In the genomic region with DNA sequence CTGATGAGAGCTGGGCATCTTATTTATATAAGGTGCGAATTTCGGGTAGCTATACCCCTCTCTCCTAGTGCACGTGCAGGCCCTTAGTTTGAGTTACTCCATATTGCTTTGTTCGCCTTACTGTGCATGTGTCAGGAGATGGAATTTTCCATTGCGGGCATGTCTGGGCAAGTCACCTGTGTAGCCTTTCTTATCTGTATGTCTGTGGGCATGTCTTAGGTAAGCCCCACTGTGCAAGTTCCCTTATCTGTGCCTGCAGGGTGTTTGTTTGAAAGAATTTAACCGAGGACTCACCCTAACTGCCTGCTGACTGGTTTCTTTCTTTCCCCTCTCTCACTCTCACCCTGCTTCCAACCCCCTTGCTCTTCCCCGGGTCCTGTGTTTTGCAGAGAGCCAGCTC, we compare ENCODE assay signal across 14 cellular contexts.
DNase-seq lines count a peak whose midpoint lies in the region; ATAC-seq, FAIRE-seq and TF ChIP-seq lines count a peak whose summit lies in the region.
"Had no signal": no experiment of that assay in that cellular context is flagged by ENCODE, and none has a peak within 500 bp of the region (broad histone marks: within the 10 kb centered on the region; RNA-seq: fewer than 3 reads in every experiment).

No MANE protein-coding gene starts in this region.

- H3K36me3 ChIP-seq in GM12878 (ENCODE audit: control insufficient read depth in 2 of 2, insufficient read depth in 2 of 2, low read length in 1 of 2) (no peaks in the 10 kb centered on the region), mesodermal cell (ENCODE audit: control insufficient read depth, insufficient read depth, low read length) (no peaks in the 10 kb centered on the region)
- H3K36me3 ChIP-seq: tibial artery had no signal

- CTCF ChIA-PET in GM12878 (lab: Yijun Ruan, JAX), result interaction anchor here (0.8 to 1.6 kb wide), 3 partner anchors 17 to 363 kb away, joined by 3 read pairs; no protein-coding TSS in a partner anchor

- ATAC-seq in GM12878 (peak; percentile 56), natural killer cell (no peak), GM18502 (IDR thresholded peaks at IDR 0.05; ENCODE audit: poor library complexity, unreplicated experiment) (no peak)

- WGBS in GM12878 (ENCODE audit: insufficient coverage, insufficient replicate concordance, low lambda C conversion rate, missing lambda C conversion rate), result 48% methylated on average over 7 of the region's 7 CpGs
- 94 to 96% methylated on average over 4 of the region's 7 CpGs for WGBS in mesodermal cell (ENCODE audit: insufficient coverage in 2 of 2), 2 experiments

- no peak for FAIRE-seq in GM12878 (lab: Jason Lieb, UNC)
- FAIRE-seq: A204.1 had no signal

- no peaks in the 10 kb centered on the region for H3K27me3 ChIP-seq in GM12878 (replicated peaks in 1 of 2; ENCODE audit: control insufficient read depth in 2 of 2, insufficient read depth in 2 of 2, low read length in 1 of 2)

- BruUV-seq in GM12878 (replicated peaks; lab: Mats Ljungman, UMichigan), result no TSS peak

- H3K79me2 ChIP-seq in GM12878 (ENCODE audit: control insufficient read depth, insufficient read depth, low read length), result no peaks in the 10 kb centered on the region

- TF ChIP-seq CTCF in GM12878 (IDR thresholded peaks at IDR 0.05 in 2 of 3, conservative IDR thresholded peaks at IDR 0.05 in 1 of 3; ENCODE audit: control insufficient read depth in 2 of 3, extremely low read depth in 1 of 3, insufficient read depth in 1 of 3, low read depth in 3 of 3, low read length in 3 of 3) (no peak), natural killer cell (IDR thresholded peaks at IDR 0.05) (no peak)

- H3K4me3 Mint-ChIP-seq in natural killer cell, result no peak overlapping the region
- H3K4me3 Mint-ChIP-seq: activated CD4-positive, alpha-beta memory T cell treated with anti-CD3 and anti-CD28 coated beads, Interleukin-2, amount 10 ng/mL, durations not matched to agents 7 days and 5 days; activated naive CD4-positive, alpha-beta T cell treated with anti-CD3 and anti-CD28 coated beads, Interleukin-2, amount 10 ng/mL, durations not matched to agents 7 days and 5 days; IgD-negative memory B cell had no signal

- no peak overlapping the region for H3K4me2 ChIP-seq in GM12878 (ENCODE audit: control insufficient read depth, insufficient read depth)

- H3K27ac Mint-ChIP-seq in natural killer cell, result no peak overlapping the region
- H3K27ac Mint-ChIP-seq: activated CD4-positive, alpha-beta memory T cell treated with anti-CD3 and anti-CD28 coated beads, Interleukin-2, amount 10 ng/mL, durations not matched to agents 7 days and 5 days; activated naive CD4-positive, alpha-beta T cell treated with anti-CD3 and anti-CD28 coated beads, Interleukin-2, amount 10 ng/mL, durations not matched to agents 7 days and 5 days; IgD-negative memory B cell had no signal

- H3K4me3 ChIP-seq in Jurkat, Clone E6-1 (ENCODE audit: low read length), result no peak overlapping the region
- no peak overlapping the region for H3K4me3 ChIP-seq in GM12878
- H3K4me3 ChIP-seq in mesodermal cell (ENCODE audit: extremely low read depth, insufficient read depth, low read length, poor library complexity, severe bottlenecking), result no peak overlapping the region
- H3K4me3 ChIP-seq: tibial artery had no signal

- in situ Hi-C loops in GM12878 (cut with MboI), result no loop called here

- no peaks in the 10 kb centered on the region for H3K36me3 Mint-ChIP-seq in natural killer cell
- H3K36me3 Mint-ChIP-seq: IgD-negative memory B cell had no signal

- H2AFZ ChIP-seq in GM12878 (ENCODE audit: control insufficient read depth, low read depth, low read length), result no peak overlapping the region; the same call in 1 of the 2 replicates

- no peak overlapping the region for H3K9ac ChIP-seq in GM12878 (ENCODE audit: control insufficient read depth, insufficient read depth, low read length)

- DNase-seq in NCI-H2171 treated with DMSO at 0.1 percent for 48 hours (lab: John Stamatoyannopoulos, UW) (peak; percentile 10), NCI-H2171 (lab: John Stamatoyannopoulos, UW) (no peak), GM12878 (ENCODE audit: low read depth, low spot score) (no peak), natural killer cell (no peak), NCI-H2081 (lab: John Stamatoyannopoulos, UW) (no peak)
- DNase-seq in Jurkat, Clone E6-1 (ENCODE audit: low read depth, low spot score), result peak; percentile 59
- DNase-seq: activated CD4-positive, alpha-beta memory T cell treated with anti-CD3 and anti-CD28 coated beads, Interleukin-2, amount 10 ng/mL, durations not matched to agents 7 days and 5 days; activated naive CD4-positive, alpha-beta T cell treated with anti-CD3 and anti-CD28 coated beads, Interleukin-2, amount 10 ng/mL, durations not matched to agents 7 days and 5 days; NCI-H2029 treated with DMSO at 0.1 percent for 48 hours; tibial artery had no signal

- no peak for TF ChIP-seq EP300 in GM12878 (IDR thresholded peaks at IDR 0.05; ENCODE audit: borderline replicate concordance in 1 of 2, control insufficient read depth in 1 of 2, low read depth in 2 of 2, low read length in 2 of 2)

- TF ChIP-seq POLR2A in GM12878 (IDR thresholded peaks at IDR 0.05; ENCODE audit: low read depth, low read length), result no peak

- RAD21 ChIA-PET in GM12878 (lab: Charles Lee; ENCODE audit: unreplicated experiment), result no interaction called here

- intact Hi-C loops in GM12878 (cut with micrococcal nuclease; ENCODE audit: unreplicated experiment), result no loop called here
- intact Hi-C loops in natural killer cell (cut with micrococcal nuclease), result no loop called here

- H3K4me1 ChIP-seq in GM12878 (ENCODE audit: control insufficient read depth, insufficient read depth, low read length), result no peaks in the 10 kb centered on the region
- H3K4me1 ChIP-seq in mesodermal cell (ENCODE audit: control insufficient read depth, insufficient read depth, low read length, poor library complexity, severe bottlenecking), result peaks cover 23% of the 10 kb centered on the region

- no peak for TF ChIP-seq RAD21 in GM12878 (IDR thresholded peaks at IDR 0.05; ENCODE audit: insufficient read depth, low read depth, low read length)

- no peaks in the 10 kb centered on the region for H4K20me1 ChIP-seq in GM12878 (ENCODE audit: control insufficient read depth, insufficient read depth)

- H3K27me3 Mint-ChIP-seq in natural killer cell (ENCODE audit: low read depth in 2 of 2), result peaks cover 2 to 12% of the 10 kb centered on the region in 2 donors
- H3K27me3 Mint-ChIP-seq: activated naive CD4-positive, alpha-beta T cell treated with anti-CD3 and anti-CD28 coated beads, Interleukin-2, amount 10 ng/mL, durations not matched to agents 7 days and 5 days had no signal

- H3K9me3 Mint-ChIP-seq in natural killer cell, result peaks cover 0 to under 1% of the 10 kb centered on the region in 2 donors
- H3K9me3 Mint-ChIP-seq: activated CD4-positive, alpha-beta memory T cell treated with anti-CD3 and anti-CD28 coated beads, Interleukin-2, amount 10 ng/mL, durations not matched to agents 7 days and 5 days; activated naive CD4-positive, alpha-beta T cell treated with anti-CD3 and anti-CD28 coated beads, Interleukin-2, amount 10 ng/mL, durations not matched to agents 7 days and 5 days; IgD-negative memory B cell had no signal

- H3K27ac ChIP-seq in GM12878 (ENCODE audit: control insufficient read depth, insufficient read depth) (no peak overlapping the region), mesodermal cell (ENCODE audit: low read depth, low read length, severe bottlenecking) (peak overlapping the region; percentile 10)
- H3K27ac ChIP-seq: tibial artery had no signal

- SMC1A ChIA-PET in GM12878 (lab: Charles Lee; ENCODE audit: uncharacterized antibody, unreplicated experiment), result interaction anchor here (0.6 to 0.7 kb wide), 2 partner anchors 38 to 117 kb away, joined by 3 read pairs; no protein-coding TSS in a partner anchor

- peaks cover 0 to 5% of the 10 kb centered on the region in 2 donors for H3K4me1 Mint-ChIP-seq in natural killer cell
- H3K4me1 Mint-ChIP-seq: IgD-negative memory B cell had no signal

- POLR2A ChIA-PET in GM12878 (lab: Charles Lee), result interaction anchor here (0.7 kb wide), 2 partner anchors 285 to 432 kb away, joined by 3 to 4 read pairs; no protein-coding TSS in a partner anchor

- no peaks in the 10 kb centered on the region; the same call in 1 of the 3 replicates for H3K9me3 ChIP-seq in GM12878 (replicated peaks; ENCODE audit: control insufficient read depth, insufficient read depth, low read length)
- no peaks in the 10 kb centered on the region for H3K9me3 ChIP-seq in mesodermal cell (ENCODE audit: control insufficient read depth, low read length)
- H3K9me3 ChIP-seq: tibial artery had no signal

TF ChIP-seq in GM12878, 131 proteins besides CTCF, POLR2A, EP300 and RAD21 (continues in another document):
- TF ChIP-seq, protein P1, sequence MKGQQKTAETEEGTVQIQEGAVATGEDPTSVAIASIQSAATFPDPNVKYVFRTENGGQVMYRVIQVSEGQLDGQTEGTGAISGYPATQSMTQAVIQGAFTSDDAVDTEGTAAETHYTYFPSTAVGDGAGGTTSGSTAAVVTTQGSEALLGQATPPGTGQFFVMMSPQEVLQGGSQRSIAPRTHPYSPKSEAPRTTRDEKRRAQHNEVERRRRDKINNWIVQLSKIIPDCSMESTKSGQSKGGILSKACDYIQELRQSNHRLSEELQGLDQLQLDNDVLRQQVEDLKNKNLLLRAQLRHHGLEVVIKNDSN (IDR thresholded peaks at IDR 0.05; ENCODE audit: borderline replicate concordance, extremely low read length, insufficient read depth, low read depth, low read length), result no peak
- TF ChIP-seq HDGF (IDR thresholded peaks at IDR 0.05), result no peak
- TF ChIP-seq NFIC (IDR thresholded peaks at IDR 0.05; ENCODE audit: low read depth, low read length), result no peak
- TF ChIP-seq BCL11A (IDR thresholded peaks at IDR 0.05; ENCODE audit: low read depth, low read length), result no peak
- no peak for TF ChIP-seq STAT3 (IDR thresholded peaks at IDR 0.05; ENCODE audit: low read depth, low read length)
- no peak for TF ChIP-seq SRF (IDR thresholded peaks at IDR 0.05; ENCODE audit: low read depth in 2 of 2, low read length in 2 of 2)
- no peak for TF ChIP-seq CBX3 (IDR thresholded peaks at IDR 0.05; ENCODE audit: borderline replicate concordance, low read depth)
- no peak for TF ChIP-seq SMAD5 (IDR thresholded peaks at IDR 0.05; ENCODE audit: low read depth)
- TF ChIP-seq, protein P2, sequence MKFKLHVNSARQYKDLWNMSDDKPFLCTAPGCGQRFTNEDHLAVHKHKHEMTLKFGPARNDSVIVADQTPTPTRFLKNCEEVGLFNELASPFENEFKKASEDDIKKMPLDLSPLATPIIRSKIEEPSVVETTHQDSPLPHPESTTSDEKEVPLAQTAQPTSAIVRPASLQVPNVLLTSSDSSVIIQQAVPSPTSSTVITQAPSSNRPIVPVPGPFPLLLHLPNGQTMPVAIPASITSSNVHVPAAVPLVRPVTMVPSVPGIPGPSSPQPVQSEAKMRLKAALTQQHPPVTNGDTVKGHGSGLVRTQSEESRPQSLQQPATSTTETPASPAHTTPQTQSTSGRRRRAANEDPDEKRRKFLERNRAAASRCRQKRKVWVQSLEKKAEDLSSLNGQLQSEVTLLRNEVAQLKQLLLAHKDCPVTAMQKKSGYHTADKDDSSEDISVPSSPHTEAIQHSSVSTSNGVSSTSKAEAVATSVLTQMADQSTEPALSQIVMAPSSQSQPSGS (IDR thresholded peaks at IDR 0.05; ENCODE audit: low read length), result no peak
- no peak for TF ChIP-seq SMAD1 (IDR thresholded peaks at IDR 0.05; ENCODE audit: low read depth, partially characterized antibody)
- no peak for TF ChIP-seq CHD1 (IDR thresholded peaks at IDR 0.05; ENCODE audit: low read depth, low read length)

Comparison
In these comparisons a context has a peak if more than half of its experiments do, and no peak if none do; other contexts are left out.
1. DNase-seq: peak in NCI-H2171 treated with DMSO at 0.1 percent for 48 hours (single experiment) and Jurkat, Clone E6-1 (single experiment); none in NCI-H2171 (single experiment), GM12878 (single experiment), natural killer cell (single experiment) and NCI-H2081 (0 of 2).